In the genomic region with DNA sequence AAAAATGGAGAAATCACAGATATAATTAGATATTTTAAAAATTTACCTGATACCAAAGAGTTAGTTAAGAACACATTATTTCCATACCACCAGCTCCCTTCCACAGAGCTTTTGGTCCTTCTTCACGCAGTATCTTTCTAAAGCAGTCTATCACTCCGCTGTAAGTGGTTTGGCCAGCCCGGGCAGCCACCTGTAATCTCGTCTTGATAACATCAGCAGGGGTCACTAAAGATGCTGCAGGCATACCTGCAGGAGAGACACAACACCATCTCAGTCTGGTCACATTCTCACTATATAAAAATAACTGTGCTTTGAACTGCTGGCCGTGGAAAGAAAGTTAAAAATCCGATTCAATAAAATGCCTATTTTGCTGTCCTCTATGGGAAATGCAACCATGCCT, we compare ENCODE assay signal across 1 cellular context.
TF ChIP-seq lines count a peak whose summit lies in the region.

No MANE protein-coding gene starts in this region.

TF ChIP-seq in HepG2, 621 proteins besides CTCF, POLR2A, EP300 and RAD21:
- TF ChIP-seq ZNF749 (CRISPR knock-in tag; IDR thresholded peaks at IDR 0.05; ENCODE audit: borderline replicate concordance), result no peak
- TF ChIP-seq DZIP1 (CRISPR knock-in tag; IDR thresholded peaks at IDR 0.05), result no peak
- TF ChIP-seq, protein P1, sequence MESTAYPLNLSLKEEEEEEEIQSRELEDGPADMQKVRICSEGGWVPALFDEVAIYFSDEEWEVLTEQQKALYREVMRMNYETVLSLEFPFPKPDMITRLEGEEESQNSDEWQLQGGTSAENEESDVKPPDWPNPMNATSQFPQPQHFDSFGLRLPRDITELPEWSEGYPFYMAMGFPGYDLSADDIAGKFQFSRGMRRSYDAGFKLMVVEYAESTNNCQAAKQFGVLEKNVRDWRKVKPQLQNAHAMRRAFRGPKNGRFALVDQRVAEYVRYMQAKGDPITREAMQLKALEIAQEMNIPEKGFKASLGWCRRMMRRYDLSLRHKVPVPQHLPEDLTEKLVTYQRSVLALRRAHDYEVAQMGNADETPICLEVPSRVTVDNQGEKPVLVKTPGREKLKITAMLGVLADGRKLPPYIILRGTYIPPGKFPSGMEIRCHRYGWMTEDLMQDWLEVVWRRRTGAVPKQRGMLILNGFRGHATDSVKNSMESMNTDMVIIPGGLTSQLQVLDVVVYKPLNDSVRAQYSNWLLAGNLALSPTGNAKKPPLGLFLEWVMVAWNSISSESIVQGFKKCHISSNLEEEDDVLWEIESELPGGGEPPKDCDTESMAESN (CRISPR knock-in tag; conservative IDR thresholded peaks at IDR 0.05), result no peak
- no peak for TF ChIP-seq GTF3A (CRISPR knock-in tag; conservative IDR thresholded peaks at IDR 0.05)
- TF ChIP-seq ZNF589 (CRISPR knock-in tag; conservative IDR thresholded peaks at IDR 0.05), result no peak
- no peak for TF ChIP-seq ZNF317 (CRISPR knock-in tag; IDR thresholded peaks at IDR 0.05)
- no peak for TF ChIP-seq ZNF781 (CRISPR knock-in tag; IDR thresholded peaks at IDR 0.05; ENCODE audit: borderline replicate concordance, not compliant biosample characterization)
- TF ChIP-seq ZNF644 (CRISPR knock-in tag; IDR thresholded peaks at IDR 0.05; ENCODE audit: low read depth), result no peak
- TF ChIP-seq ZNF160 (CRISPR knock-in tag; IDR thresholded peaks at IDR 0.05), result no peak
- TF ChIP-seq, protein P2, sequence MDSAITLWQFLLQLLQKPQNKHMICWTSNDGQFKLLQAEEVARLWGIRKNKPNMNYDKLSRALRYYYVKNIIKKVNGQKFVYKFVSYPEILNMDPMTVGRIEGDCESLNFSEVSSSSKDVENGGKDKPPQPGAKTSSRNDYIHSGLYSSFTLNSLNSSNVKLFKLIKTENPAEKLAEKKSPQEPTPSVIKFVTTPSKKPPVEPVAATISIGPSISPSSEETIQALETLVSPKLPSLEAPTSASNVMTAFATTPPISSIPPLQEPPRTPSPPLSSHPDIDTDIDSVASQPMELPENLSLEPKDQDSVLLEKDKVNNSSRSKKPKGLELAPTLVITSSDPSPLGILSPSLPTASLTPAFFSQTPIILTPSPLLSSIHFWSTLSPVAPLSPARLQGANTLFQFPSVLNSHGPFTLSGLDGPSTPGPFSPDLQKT (CRISPR knock-in tag; IDR thresholded peaks at IDR 0.05; ENCODE audit: borderline replicate concordance), result no peak
- no peak for TF ChIP-seq KLF11 (CRISPR knock-in tag; IDR thresholded peaks at IDR 0.05)
- no peak for TF ChIP-seq GTF2F1 (IDR thresholded peaks at IDR 0.05; ENCODE audit: low read length)
